Comparison of ENCODE assay signal across 34 cellular contexts in the genomic region with DNA sequence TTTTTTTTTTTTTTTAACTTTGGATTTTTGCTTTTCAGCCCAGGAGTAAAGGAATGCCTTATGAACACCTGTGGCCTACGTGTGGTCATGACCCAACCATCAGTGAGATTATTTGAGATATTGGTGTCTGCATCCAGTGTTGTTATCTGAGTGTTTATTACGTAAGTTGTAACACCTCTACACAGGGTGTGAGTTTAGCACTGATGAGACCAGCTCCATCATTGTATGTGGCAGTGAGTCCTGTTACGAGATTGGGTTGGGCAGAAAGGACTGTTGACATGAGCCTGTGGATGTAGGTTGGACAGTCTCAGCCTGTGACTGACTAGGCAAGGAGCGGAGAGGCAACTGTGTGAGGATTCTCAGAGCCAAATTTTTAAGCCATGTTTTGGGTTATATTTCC.
"Had no signal": no experiment of that assay in that cellular context is flagged by ENCODE, and none has a peak within 500 bp of the region (broad histone marks: within the 10 kb centered on the region; RNA-seq: fewer than 3 reads in every experiment).

No MANE protein-coding gene starts in this region.

- H3K4me3 Mint-ChIP-seq: activated B cell treated with CpG ODN at 0.5 μM for 24 hours; activated CD4-positive, alpha-beta memory T cell treated with anti-CD3 and anti-CD28 coated beads for 36 hours; activated naive CD4-positive, alpha-beta T cell treated with anti-CD3 and anti-CD28 coated beads, Interleukin-2, amount 10 ng/mL, durations not matched to agents 7 days and 5 days; activated naive CD8-positive, alpha-beta T cell; activated naive CD8-positive, alpha-beta T cell treated with anti-CD3 and anti-CD28 coated beads, Interleukin-2, amount 50 U/mL, for 24 hours; activated T-cell treated with anti-CD3 and anti-CD28 coated beads, Interleukin-2, amount 50 U/mL, for 4 hours; activated T-helper 1 cell treated with anti-CD3 and anti-CD28 coated beads, Interleukin-12 subunit alpha, Interleukin-12 subunit beta, Interleukin-2, Interleukin-4 antibody, amounts not matched to agents 30 ng/mL and 10 ng/mL and 1 ng/mL, durations not matched to agents 14 hours and 24 hours and 36 hours; brain had no signal

- H3K27me3 ChIP-seq: Peyer's patch had no signal

- H3K9me3 ChIP-seq: Peyer's patch had no signal

- H3K27ac ChIP-seq: Peyer's patch, VCaP had no signal

- FAIRE-seq: K562 had no signal

- H3K4me1 ChIP-seq: Peyer's patch had no signal

- H3K27ac Mint-ChIP-seq: activated B cell treated with CpG ODN at 0.5 μM for 24 hours; activated naive CD4-positive, alpha-beta T cell treated with anti-CD3 and anti-CD28 coated beads, Interleukin-2, amount 10 ng/mL, durations not matched to agents 7 days and 5 days; activated naive CD8-positive, alpha-beta T cell; activated naive CD8-positive, alpha-beta T cell treated with anti-CD3 and anti-CD28 coated beads, Interleukin-2, amount 50 U/mL, for 24 hours; activated T-helper 1 cell treated with anti-CD3 and anti-CD28 coated beads, Interleukin-12 subunit alpha, Interleukin-12 subunit beta, Interleukin-2, Interleukin-4 antibody, amounts not matched to agents 30 ng/mL and 10 ng/mL and 1 ng/mL, durations not matched to agents 14 hours and 24 hours and 36 hours; brain had no signal

- H3K4me1 Mint-ChIP-seq: activated B cell treated with CpG ODN at 0.5 μM for 24 hours had no signal

- H3K9me3 Mint-ChIP-seq: activated B cell treated with CpG ODN at 0.5 μM for 24 hours; activated CD4-positive, alpha-beta memory T cell treated with anti-CD3 and anti-CD28 coated beads for 36 hours; activated naive CD4-positive, alpha-beta T cell treated with anti-CD3 and anti-CD28 coated beads, Interleukin-2, amount 10 ng/mL, durations not matched to agents 7 days and 5 days; activated naive CD8-positive, alpha-beta T cell treated with anti-CD3 and anti-CD28 coated beads, Interleukin-2, amount 50 U/mL, for 24 hours; activated T-cell treated with anti-CD3 and anti-CD28 coated beads, Interleukin-2, amount 50 U/mL, for 4 hours; activated T-helper 1 cell treated with anti-CD3 and anti-CD28 coated beads, Interleukin-12 subunit alpha, Interleukin-12 subunit beta, Interleukin-2, Interleukin-4 antibody, amounts not matched to agents 30 ng/mL and 10 ng/mL and 1 ng/mL, durations not matched to agents 14 hours and 24 hours and 36 hours; brain had no signal

- H3K27me3 Mint-ChIP-seq: activated B cell treated with CpG ODN at 0.5 μM for 24 hours; activated CD4-positive, alpha-beta memory T cell treated with anti-CD3 and anti-CD28 coated beads for 36 hours; activated naive CD4-positive, alpha-beta T cell treated with anti-CD3 and anti-CD28 coated beads, Interleukin-2, amount 10 ng/mL, durations not matched to agents 7 days and 5 days; activated naive CD8-positive, alpha-beta T cell; activated naive CD8-positive, alpha-beta T cell treated with anti-CD3 and anti-CD28 coated beads, Interleukin-2, amount 50 U/mL, for 24 hours; brain had no signal

- ATAC-seq: activated naive CD8-positive, alpha-beta T cell treated with anti-CD3 and anti-CD28 coated beads, Interleukin-2, amount 50 U/mL, for 24 hours; K562; PC-3 had no signal

- DNase-seq: activated B cell treated with CpG ODN at 0.5 μM for 24 hours; activated CD4-positive, alpha-beta memory T cell treated with anti-CD3 and anti-CD28 coated beads for 36 hours; activated CD4-positive, alpha-beta T cell treated with anti-CD3 and anti-CD28 coated beads for 4 hours; activated CD4-positive, alpha-beta T cell treated with anti-CD3 and anti-CD28 coated beads, Interleukin-2, amount 50 U/mL, for 1 hour; activated CD4-positive, CD25-positive, alpha-beta regulatory T cell treated with anti-CD3 and anti-CD28 coated beads, Interleukin-2, amount 50 U/mL, for 72 hours; activated CD8-positive, alpha-beta memory T cell treated with anti-CD3 and anti-CD28 coated beads, Interleukin-2, amount 50 U/mL, for 4 hours; activated effector memory CD4-positive, alpha-beta T cell treated with Interleukin-2 at 50 U/mL for 16 hours; activated naive CD4-positive, alpha-beta T cell treated with anti-CD3 and anti-CD28 coated beads, Interleukin-2, amount 10 ng/mL, durations not matched to agents 7 days and 5 days; activated naive CD8-positive, alpha-beta T cell treated with anti-CD3 and anti-CD28 coated beads, Interleukin-2, amount 50 U/mL, for 24 hours; activated T-cell treated with anti-CD3 and anti-CD28 coated beads for 4 hours; activated T-cell treated with anti-CD3 and anti-CD28 coated beads, Interleukin-2, amount 50 U/mL, for 4 hours; anterior cingulate cortex; NCI-H1105; NCI-H1417 treated with DMSO at 0.1 percent for 48 hours; NCI-H1694 treated with DMSO at 0.1 percent for 48 hours; NCI-H2029 treated with DMSO at 0.1 percent for 48 hours; NCI-H2107; NCI-H2171; NCI-H510A; NCI-H526; NCI-H748 treated with DMSO at 0.1 percent for 48 hours; NK-92 treated with Interleukin-12 subunit alpha and Interleukin-12 subunit beta, amount 100 ng/mL, for 24 hours; PC-3; Peyer's patch; RPMI8226; SIG-M5; SW 1271; T-helper 1 cell; T-helper 9 cell had no signal

- H3K4me3 ChIP-seq: K562, Peyer's patch had no signal
